15 cellular contexts compared by ENCODE assay signal in genomic region chr16:72620348-72620747, GRCh38.
"Had no signal": no experiment of that assay in that cellular context is flagged by ENCODE, and none has a peak within 500 bp of the region (broad histone marks: within the 10 kb centered on the region; RNA-seq: fewer than 3 reads in every experiment).

No MANE protein-coding gene starts in this region.

- H3K9me3 ChIP-seq: sigmoid colon, stomach, thoracic aorta, transverse colon had no signal

- H3K27me3 ChIP-seq: heart left ventricle, sigmoid colon, stomach, transverse colon had no signal

- H3K27me3 Mint-ChIP-seq: naive B cell had no signal

- H3K4me1 ChIP-seq: heart left ventricle, sigmoid colon, stomach, transverse colon had no signal

- H3K27ac ChIP-seq: heart left ventricle, sigmoid colon, skin epidermis, stomach, thoracic aorta, transverse colon had no signal

- H3K4me3 ChIP-seq: heart left ventricle, sigmoid colon, skin epidermis, stomach, thoracic aorta, transverse colon had no signal

- DNase-seq: effector memory CD4-positive, alpha-beta T cell; heart left ventricle; hippocampal formation; left colon; mesendoderm; naive B cell; sigmoid colon; stimulated activated naive CD4-positive, alpha-beta T cell; stomach; substantia nigra; transverse colon had no signal

- H3K4me3 Mint-ChIP-seq: naive B cell, nephron had no signal

- H3K36me3 ChIP-seq: heart left ventricle, sigmoid colon, stomach, thoracic aorta, transverse colon had no signal

- ATAC-seq: esophagus mucosa, heart left ventricle, left colon had no signal

- H3K27ac Mint-ChIP-seq: naive B cell had no signal
